In the genomic region with DNA sequence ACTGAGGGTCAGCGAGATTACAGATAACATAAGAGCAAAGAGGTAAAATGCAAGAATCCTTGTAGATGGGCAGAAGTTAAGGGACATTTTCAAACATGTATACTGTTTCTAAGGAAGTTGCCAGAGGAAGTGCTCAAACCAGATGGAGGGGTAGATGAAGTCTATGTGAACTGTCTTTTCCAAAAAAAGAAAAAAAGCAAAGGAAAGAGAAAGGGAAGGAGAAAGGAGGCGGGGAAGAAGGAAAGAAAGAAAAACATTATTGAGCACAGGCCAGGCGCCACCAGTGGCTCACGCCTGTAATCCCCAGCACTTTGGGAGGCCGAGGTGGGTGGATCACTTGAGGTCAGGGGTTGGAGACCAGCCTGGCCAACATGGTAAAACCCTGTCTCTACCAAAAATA, we compare ENCODE assay signal across 1 cellular context.
A peak's percentile ranks its signal among the peaks of the same experiment; 100 is the strongest.
TF ChIP-seq lines count a peak whose summit lies in the region.

No MANE protein-coding gene starts in this region.

TF ChIP-seq in K562, 482 proteins besides CTCF, POLR2A, EP300 and RAD21:
- TF ChIP-seq MITF (IDR thresholded peaks at IDR 0.05) (no peak), ZBTB33 (CRISPR knock-in tag; IDR thresholded peaks at IDR 0.05) (peak; percentile 57; the same call in 1 of the 2 replicates), ZNF354B (CRISPR knock-in tag; IDR thresholded peaks at IDR 0.05) (no peak)
